ENCODE assay signal across 2 cellular contexts in the genomic region with DNA sequence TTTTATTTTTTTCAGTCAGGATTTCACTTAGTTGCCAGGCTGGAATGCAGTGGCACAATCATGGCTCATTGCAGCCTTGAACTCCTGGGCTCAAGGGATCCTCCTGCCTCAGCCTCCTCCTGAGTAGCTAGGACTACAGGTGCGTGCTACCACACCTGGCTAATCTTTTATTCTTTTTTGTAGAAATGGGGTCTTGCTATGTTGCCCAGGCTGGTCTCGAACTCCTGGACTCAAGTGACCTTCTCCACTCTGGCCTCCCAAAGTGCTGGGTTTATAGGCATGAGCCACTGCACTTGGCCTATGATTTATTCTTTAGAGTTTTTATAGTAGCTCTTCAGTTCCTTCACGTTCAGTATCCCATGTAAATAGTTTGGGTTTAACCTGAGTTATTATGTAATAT.
A peak's percentile ranks its signal among the peaks of the same experiment; 100 is the strongest.
TF ChIP-seq lines count a peak whose summit lies in the region.

No MANE protein-coding gene starts in this region.

TF ChIP-seq in HepG2, 621 proteins besides CTCF, POLR2A, EP300 and RAD21:
- peak; percentile 88 for TF ChIP-seq ZNF121 (CRISPR knock-in tag; IDR thresholded peaks at IDR 0.05)
- TF ChIP-seq, protein P1, sequence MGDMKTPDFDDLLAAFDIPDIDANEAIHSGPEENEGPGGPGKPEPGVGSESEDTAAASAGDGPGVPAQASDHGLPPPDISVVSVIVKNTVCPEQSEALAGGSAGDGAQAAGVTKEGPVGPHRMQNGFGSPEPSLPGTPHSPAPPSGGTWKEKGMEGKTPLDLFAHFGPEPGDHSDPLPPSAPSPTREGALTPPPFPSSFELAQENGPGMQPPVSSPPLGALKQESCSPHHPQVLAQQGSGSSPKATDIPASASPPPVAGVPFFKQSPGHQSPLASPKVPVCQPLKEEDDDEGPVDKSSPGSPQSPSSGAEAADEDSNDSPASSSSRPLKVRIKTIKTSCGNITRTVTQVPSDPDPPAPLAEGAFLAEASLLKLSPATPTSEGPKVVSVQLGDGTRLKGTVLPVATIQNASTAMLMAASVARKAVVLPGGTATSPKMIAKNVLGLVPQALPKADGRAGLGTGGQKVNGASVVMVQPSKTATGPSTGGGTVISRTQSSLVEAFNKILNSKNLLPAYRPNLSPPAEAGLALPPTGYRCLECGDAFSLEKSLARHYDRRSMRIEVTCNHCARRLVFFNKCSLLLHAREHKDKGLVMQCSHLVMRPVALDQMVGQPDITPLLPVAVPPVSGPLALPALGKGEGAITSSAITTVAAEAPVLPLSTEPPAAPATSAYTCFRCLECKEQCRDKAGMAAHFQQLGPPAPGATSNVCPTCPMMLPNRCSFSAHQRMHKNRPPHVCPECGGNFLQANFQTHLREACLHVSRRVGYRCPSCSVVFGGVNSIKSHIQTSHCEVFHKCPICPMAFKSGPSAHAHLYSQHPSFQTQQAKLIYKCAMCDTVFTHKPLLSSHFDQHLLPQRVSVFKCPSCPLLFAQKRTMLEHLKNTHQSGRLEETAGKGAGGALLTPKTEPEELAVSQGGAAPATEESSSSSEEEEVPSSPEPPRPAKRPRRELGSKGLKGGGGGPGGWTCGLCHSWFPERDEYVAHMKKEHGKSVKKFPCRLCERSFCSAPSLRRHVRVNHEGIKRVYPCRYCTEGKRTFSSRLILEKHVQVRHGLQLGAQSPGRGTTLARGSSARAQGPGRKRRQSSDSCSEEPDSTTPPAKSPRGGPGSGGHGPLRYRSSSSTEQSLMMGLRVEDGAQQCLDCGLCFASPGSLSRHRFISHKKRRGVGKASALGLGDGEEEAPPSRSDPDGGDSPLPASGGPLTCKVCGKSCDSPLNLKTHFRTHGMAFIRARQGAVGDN (CRISPR knock-in tag; IDR thresholded peaks at IDR 0.05), result no peak
- TF ChIP-seq RFXANK (CRISPR knock-in tag; IDR thresholded peaks at IDR 0.05), result no peak
- TF ChIP-seq, protein P2, sequence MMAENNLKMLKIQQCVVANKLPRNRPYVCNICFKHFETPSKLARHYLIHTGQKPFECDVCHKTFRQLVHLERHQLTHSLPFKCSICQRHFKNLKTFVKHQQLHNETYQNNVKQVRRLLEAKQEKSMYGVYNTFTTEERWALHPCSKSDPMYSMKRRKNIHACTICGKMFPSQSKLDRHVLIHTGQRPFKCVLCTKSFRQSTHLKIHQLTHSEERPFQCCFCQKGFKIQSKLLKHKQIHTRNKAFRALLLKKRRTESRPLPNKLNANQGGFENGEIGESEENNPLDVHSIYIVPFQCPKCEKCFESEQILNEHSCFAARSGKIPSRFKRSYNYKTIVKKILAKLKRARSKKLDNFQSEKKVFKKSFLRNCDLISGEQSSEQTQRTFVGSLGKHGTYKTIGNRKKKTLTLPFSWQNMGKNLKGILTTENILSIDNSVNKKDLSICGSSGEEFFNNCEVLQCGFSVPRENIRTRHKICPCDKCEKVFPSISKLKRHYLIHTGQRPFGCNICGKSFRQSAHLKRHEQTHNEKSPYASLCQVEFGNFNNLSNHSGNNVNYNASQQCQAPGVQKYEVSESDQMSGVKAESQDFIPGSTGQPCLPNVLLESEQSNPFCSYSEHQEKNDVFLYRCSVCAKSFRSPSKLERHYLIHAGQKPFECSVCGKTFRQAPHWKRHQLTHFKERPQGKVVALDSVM (CRISPR knock-in tag; IDR thresholded peaks at IDR 0.05), result 0 out of 2 replicates have a peak, but pooled peaks have one; percentile 10
- TF ChIP-seq ZNF570 (CRISPR knock-in tag; IDR thresholded peaks at IDR 0.05; ENCODE audit: borderline replicate concordance), result no peak
- TF ChIP-seq, protein P3, sequence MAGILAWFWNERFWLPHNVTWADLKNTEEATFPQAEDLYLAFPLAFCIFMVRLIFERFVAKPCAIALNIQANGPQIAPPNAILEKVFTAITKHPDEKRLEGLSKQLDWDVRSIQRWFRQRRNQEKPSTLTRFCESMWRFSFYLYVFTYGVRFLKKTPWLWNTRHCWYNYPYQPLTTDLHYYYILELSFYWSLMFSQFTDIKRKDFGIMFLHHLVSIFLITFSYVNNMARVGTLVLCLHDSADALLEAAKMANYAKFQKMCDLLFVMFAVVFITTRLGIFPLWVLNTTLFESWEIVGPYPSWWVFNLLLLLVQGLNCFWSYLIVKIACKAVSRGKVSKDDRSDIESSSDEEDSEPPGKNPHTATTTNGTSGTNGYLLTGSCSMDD (CRISPR knock-in tag; IDR thresholded peaks at IDR 0.05), result no peak
- TF ChIP-seq TCF12 (IDR thresholded peaks at IDR 0.05), result no peak
- no peak for TF ChIP-seq TCF12 (CRISPR knock-in tag; IDR thresholded peaks at IDR 0.05)

TF ChIP-seq in WTC11, 78 proteins besides CTCF, POLR2A, EP300 and RAD21:
- TF ChIP-seq, protein P4, sequence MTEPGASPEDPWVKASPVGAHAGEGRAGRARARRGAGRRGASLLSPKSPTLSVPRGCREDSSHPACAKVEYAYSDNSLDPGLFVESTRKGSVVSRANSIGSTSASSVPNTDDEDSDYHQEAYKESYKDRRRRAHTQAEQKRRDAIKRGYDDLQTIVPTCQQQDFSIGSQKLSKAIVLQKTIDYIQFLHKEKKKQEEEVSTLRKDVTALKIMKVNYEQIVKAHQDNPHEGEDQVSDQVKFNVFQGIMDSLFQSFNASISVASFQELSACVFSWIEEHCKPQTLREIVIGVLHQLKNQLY (CRISPR knock-in tag; IDR thresholded peaks at IDR 0.05), result no peak
- TF ChIP-seq OVOL2 (CRISPR knock-in tag; IDR thresholded peaks at IDR 0.05; ENCODE audit: borderline replicate concordance), result no peak
- TF ChIP-seq NR2C2 (CRISPR knock-in tag; IDR thresholded peaks at IDR 0.05), result no peak
- peak; percentile 54; the same call in 1 of the 2 replicates for TF ChIP-seq ZNF121 (CRISPR knock-in tag; IDR thresholded peaks at IDR 0.05)
